ENCODE assay signal across 29 cellular contexts in genomic region chr5:31455172-31455571, GRCh38.
"Had no signal": no experiment of that assay in that cellular context is flagged by ENCODE, and none has a peak within 500 bp of the region (broad histone marks: within the 10 kb centered on the region; RNA-seq: fewer than 3 reads in every experiment).

No MANE protein-coding gene starts in this region.

- ATAC-seq: left colon; left lung; lower lobe of right lung; naive thymus-derived CD8-positive, alpha-beta T cell; pancreas; right cardiac atrium; sciatic nerve had no signal

- H3K27ac ChIP-seq: left lung, lower lobe of right lung, pancreas, prostate gland, skin epidermis, suprapubic skin, thoracic aorta, tibial artery had no signal

- FAIRE-seq: kidney had no signal

- H3K4me3 ChIP-seq: left lung, lower lobe of right lung, pancreas, prostate gland, skin epidermis, suprapubic skin, thoracic aorta, tibial artery, uterus had no signal

- H3K9me3 ChIP-seq: pancreas, prostate gland, suprapubic skin had no signal

- DNase-seq: hippocampal formation; kidney; left colon; left lung; lower lobe of right lung; mammary epithelial cell; mesenchymal stem cell; naive thymus-derived CD8-positive, alpha-beta T cell; nucleus accumbens; pancreas; posterior cingulate gyrus; retina; right cardiac atrium; stimulated activated CD4-positive, alpha-beta T cell treated with anti-CD3 and anti-CD28 coated beads, Interleukin-12 subunit alpha, Interleukin-12 subunit beta, amount 100 ng/mL, for 4 hours; stimulated activated CD4-positive, alpha-beta T cell treated with anti-CD3 and anti-CD28 coated beads, Interleukin-15, amount 100 ng/mL, for 24 hours; stimulated activated CD4-positive, alpha-beta T cell treated with anti-CD3 and anti-CD28 coated beads, Interleukin-2, amount 100 ng/mL, for 24 hours; stimulated activated CD4-positive, alpha-beta T cell treated with anti-CD3 and anti-CD28 coated beads, Interleukin-4, amount 100 ng/mL, for 1 hour; stimulated activated naive CD4-positive, alpha-beta T cell; tibial artery; uterus had no signal

- H3K27me3 Mint-ChIP-seq: naive thymus-derived CD8-positive, alpha-beta T cell; stimulated activated naive CD8-positive, alpha-beta T cell treated with anti-CD3 and anti-CD28 coated beads, Interleukin-15, Interleukin-2, amounts not matched to agents 100 ng/mL and 50 ng/mL, for 24 hours; type B pancreatic cell had no signal

- H3K4me3 Mint-ChIP-seq: naive thymus-derived CD8-positive, alpha-beta T cell; nephron; neural crest cell; stimulated activated naive CD8-positive, alpha-beta T cell treated with anti-CD3 and anti-CD28 coated beads, Interleukin-15, Interleukin-2, amounts not matched to agents 100 ng/mL and 50 ng/mL, for 24 hours; type B pancreatic cell had no signal

- H3K36me3 ChIP-seq: prostate gland, uterus had no signal

- H3K4me1 ChIP-seq: left lung, lower lobe of right lung, pancreas, prostate gland, suprapubic skin, tibial artery, uterus had no signal

- H3K4me1 Mint-ChIP-seq: nephron, neural crest cell had no signal

- H3K27ac Mint-ChIP-seq: stimulated activated naive CD8-positive, alpha-beta T cell treated with anti-CD3 and anti-CD28 coated beads, Interleukin-15, Interleukin-2, amounts not matched to agents 100 ng/mL and 50 ng/mL, for 24 hours; type B pancreatic cell had no signal

- H3K27me3 ChIP-seq: left lung, pancreas, suprapubic skin, tibial artery, uterus had no signal
